8 cellular contexts compared by ENCODE assay signal in genomic region chr19:17309198-17309961, GRCh38. TPM values are rescaled to one million over a fixed set of nuclear protein-coding genes. Genes with fewer than 3 reads are reported as not detected.
A peak's percentile ranks its signal among the peaks of the same experiment; 100 is the strongest.
DNase-seq lines count a peak whose midpoint lies in the region; ATAC-seq and TF ChIP-seq lines count a peak whose summit lies in the region.

Gene DDA1 (plus strand): TSS chr19:17309563. CDS start chr19:17309655, 92 bp downstream.

- CTCF ChIA-PET in activated CD4-positive, alpha-beta T cell treated with anti-CD3 and anti-CD28 coated beads for 36 hours (lab: Charles Lee), result interaction anchor here (0.6 to 3.6 kb wide), 9 partner anchors 12 to 992 kb away, joined by 3 to 13 read pairs (median 5); partner anchors contain the start of genes BABAM1 and MVB12A

- peak within 1 kb of the TSS; percentile 90 for H3K4me3 ChIP-seq in AG10803 (ENCODE audit: low read length)
- H3K4me3 ChIP-seq in choroid plexus epithelial cell (ENCODE audit: low read depth, low read length), result peak within 1 kb of the TSS; percentile 73
- peak within 1 kb of the TSS; percentile 92 for H3K4me3 ChIP-seq in kidney epithelial cell (ENCODE audit: low read depth, low read length)

- TF ChIP-seq CTCF in AG10803 (conservative IDR thresholded peaks at IDR 0.05; ENCODE audit: low read length) (no peak), choroid plexus epithelial cell (conservative IDR thresholded peaks at IDR 0.05; ENCODE audit: low read depth, low read length) (no peak), kidney epithelial cell (IDR thresholded peaks at IDR 0.05; ENCODE audit: insufficient read depth, low read length, poor library complexity, severe bottlenecking) (no peak)

- peaks cover 42% of the 10 kb centered on the region for H3K4me1 Mint-ChIP-seq in activated CD4-positive, alpha-beta T cell treated with anti-CD3 and anti-CD28 coated beads for 36 hours

- peak; percentile 100 for DNase-seq in AG10803 (ENCODE audit: low read depth)
- peak; percentile 99 to 100 for DNase-seq in NCI-H524 (lab: John Stamatoyannopoulos, UW)
- DNase-seq in activated CD4-positive, alpha-beta T cell treated with anti-CD3 and anti-CD28 coated beads for 36 hours, result peak; percentile 100
- DNase-seq in choroid plexus epithelial cell (ENCODE audit: low read depth), result peak; percentile 100
- DNase-seq in kidney epithelial cell (ENCODE audit: low read depth), result peak; percentile 100
- DNase-seq in stimulated activated CD4-positive, alpha-beta T cell treated with anti-CD3 and anti-CD28 coated beads, Interleukin-15, amount 100 ng/mL, for 48 hours (ENCODE audit: low read depth in 2 of 2), result peak; percentile 99

- no peaks in the 10 kb centered on the region for H3K27me3 Mint-ChIP-seq in activated CD4-positive, alpha-beta T cell treated with anti-CD3 and anti-CD28 coated beads for 36 hours

- intact Hi-C loops in activated CD4-positive, alpha-beta T cell treated with anti-CD3 and anti-CD28 coated beads for 36 hours (cut with DNase I, micrococcal nuclease), result loop anchor here (1.0 to 5.0 kb wide), 13 partner anchors 17 to 767 kb away; partner anchors contain the start of genes GTPBP3 (in 2 of the 2), BABAM1 (in 1 of the 2), CHERP (in 1 of the 2) and HAUS8 (in 1 of the 2)

- POLR2A ChIA-PET in activated CD4-positive, alpha-beta T cell treated with anti-CD3 and anti-CD28 coated beads for 36 hours (lab: Charles Lee), result interaction anchor here (0.5 to 1.8 kb wide), 12 partner anchors 8 to 1233 kb away, joined by 3 to 11 read pairs (median 4); partner anchors contain the start of genes ANO8, BABAM1, BST2 and MVB12A

- peak; percentile 73 for ATAC-seq in GM19043 (IDR thresholded peaks at IDR 0.05; ENCODE audit: low read depth, unreplicated experiment)
- peak; percentile 58 for ATAC-seq in HG03439 (IDR thresholded peaks at IDR 0.05; ENCODE audit: unreplicated experiment)
- ATAC-seq in activated CD4-positive, alpha-beta T cell treated with anti-CD3 and anti-CD28 coated beads for 36 hours, result peak; percentile 82

- peaks cover 9% of the 10 kb centered on the region for H3K36me3 Mint-ChIP-seq in activated CD4-positive, alpha-beta T cell treated with anti-CD3 and anti-CD28 coated beads for 36 hours (ENCODE audit: low read depth)

- H3K4me3 Mint-ChIP-seq in activated CD4-positive, alpha-beta T cell treated with anti-CD3 and anti-CD28 coated beads for 36 hours, result peak within 1 kb of the TSS; percentile 95

- H3K36me3 ChIP-seq in kidney epithelial cell (ENCODE audit: control insufficient read depth, insufficient read depth, low read length), result peaks cover 3% of the 10 kb centered on the region

- H3K27ac Mint-ChIP-seq in activated CD4-positive, alpha-beta T cell treated with anti-CD3 and anti-CD28 coated beads for 36 hours, result peak within 1 kb of the TSS; percentile 90

- H3K27me3 ChIP-seq in kidney epithelial cell (ENCODE audit: control insufficient read depth, insufficient read depth, low read length), result no peaks in the 10 kb centered on the region

- H3K9me3 Mint-ChIP-seq in activated CD4-positive, alpha-beta T cell treated with anti-CD3 and anti-CD28 coated beads for 36 hours (ENCODE audit: low read depth), result no peaks in the 10 kb centered on the region

RNA-seq across cellular contexts. Expression of gene DDA1, which starts in this region (rescaled TPM):
- total RNA-seq in activated CD4-positive, alpha-beta T cell treated with anti-CD3 and anti-CD28 coated beads for 36 hours, result 10 to 100 TPM; 26.2 to 39.6 TPM
- total RNA-seq in kidney epithelial cell, result 47.3 and 73.4 TPM in 2 replicates

Comparison
In these comparisons a context has a peak if more than half of its experiments do, and no peak if none do; other contexts are left out.
1. Peak in every context shown above with its lines: DNase-seq, ATAC-seq and H3K4me3 ChIP-seq.